Comparison of ENCODE assay signal across 8 cellular contexts in genomic region chr15:42650208-42651066, GRCh38.
DNase-seq lines count a peak whose midpoint lies in the region; ATAC-seq and TF ChIP-seq lines count a peak whose summit lies in the region.

No MANE protein-coding gene starts in this region.

- H3F3A ChIP-seq in MM.1S (ENCODE audit: insufficient read depth, low read length) = no peaks in the 10 kb centered on the region

- H3K9me3 Mint-ChIP-seq in CD8-positive, alpha-beta T cell = no peaks in the 10 kb centered on the region
- H3K9me3 Mint-ChIP-seq in activated naive CD8-positive, alpha-beta T cell treated with anti-CD3 and anti-CD28 coated beads for 36 hours = no peaks in the 10 kb centered on the region

- H3K27ac ChIP-seq in CD8-positive, alpha-beta T cell (ENCODE audit: low read depth, low read length) = no peak overlapping the region
- H3K27ac ChIP-seq in MM.1S (ENCODE audit: low read length) = no peak overlapping the region
- no peak overlapping the region for H3K27ac ChIP-seq in heart left ventricle

- H3K9me3 ChIP-seq in CD8-positive, alpha-beta T cell (ENCODE audit: low read length) = no peaks in the 10 kb centered on the region
- no peaks in the 10 kb centered on the region for H3K9me3 ChIP-seq in MM.1S (replicated peaks; ENCODE audit: insufficient read depth, low read length)
- no peaks in the 10 kb centered on the region for H3K9me3 ChIP-seq in heart left ventricle

- no peak overlapping the region for H3K9ac ChIP-seq in MM.1S (ENCODE audit: low read length)

- peak; percentile 66 for TF ChIP-seq CTCF in CD8-positive, alpha-beta T cell (IDR thresholded peaks at IDR 0.05)
- TF ChIP-seq CTCF in GM20000 (IDR thresholded peaks at IDR 0.05; ENCODE audit: extremely low read depth, missing control alignments) (peak; percentile 56), MM.1S (IDR thresholded peaks at IDR 0.05; ENCODE audit: low read length) (peak; percentile 88), heart left ventricle (IDR thresholded peaks at IDR 0.05) (peak; percentile 66 to 92 (median 82))

- H3K4me3 ChIP-seq in CD8-positive, alpha-beta T cell (ENCODE audit: low read depth, low read length) = no peak overlapping the region
- H3K4me3 ChIP-seq in MM.1S (ENCODE audit: low read length) (no peak overlapping the region), heart left ventricle (no peak overlapping the region)

- H2AFZ ChIP-seq in MM.1S (ENCODE audit: low read length) = no peak overlapping the region

- H4K20me1 ChIP-seq in MM.1S (ENCODE audit: insufficient read depth, low read length) = no peaks in the 10 kb centered on the region

- H3K36me3 Mint-ChIP-seq in CD8-positive, alpha-beta T cell = peaks cover 10% of the 10 kb centered on the region
- no peaks in the 10 kb centered on the region for H3K36me3 Mint-ChIP-seq in activated naive CD8-positive, alpha-beta T cell treated with anti-CD3 and anti-CD28 coated beads for 36 hours

- 47 to 59% (median 54%) methylated on average over 5 of the region's 5 CpGs for WGBS in heart left ventricle, 4 donors

- no peaks in the 10 kb centered on the region for H3K9me2 ChIP-seq in MM.1S (replicated peaks; ENCODE audit: insufficient read depth, low read length)

- peak; percentile 85 for ATAC-seq in CD8-positive, alpha-beta T cell
- ATAC-seq in heart left ventricle (peak; percentile 87 to 98 (median 95)), GM19463 (IDR thresholded peaks at IDR 0.05; ENCODE audit: unreplicated experiment) (no peak)

- peaks cover 2% of the 10 kb centered on the region for H3K4me1 Mint-ChIP-seq in CD8-positive, alpha-beta T cell (ENCODE audit: low read depth)
- peaks cover 1% of the 10 kb centered on the region for H3K4me1 Mint-ChIP-seq in activated naive CD8-positive, alpha-beta T cell treated with anti-CD3 and anti-CD28 coated beads for 36 hours

- CTCF ChIA-PET in CD8-positive, alpha-beta T cell (lab: Charles Lee) = interaction anchor here (0.7 to 1.6 kb wide), 4 partner anchors 18 to 103 kb away, joined by 3 to 7 read pairs (median 4); no protein-coding TSS in a partner anchor

- H3K27ac Mint-ChIP-seq in CD8-positive, alpha-beta T cell = no peak overlapping the region
- H3K27ac Mint-ChIP-seq in activated naive CD8-positive, alpha-beta T cell treated with anti-CD3 and anti-CD28 coated beads for 36 hours = no peak overlapping the region

- H3K36me3 ChIP-seq in CD8-positive, alpha-beta T cell (ENCODE audit: insufficient read depth, low read length) = no peaks in the 10 kb centered on the region
- no peaks in the 10 kb centered on the region for H3K36me3 ChIP-seq in MM.1S (replicated peaks; ENCODE audit: insufficient read depth, low read length)
- H3K36me3 ChIP-seq in heart left ventricle = peaks cover 0 to 50% (median 13%) of the 10 kb centered on the region in 9 donors

- H3K4me3 Mint-ChIP-seq in CD8-positive, alpha-beta T cell = no peak overlapping the region
- no peak overlapping the region for H3K4me3 Mint-ChIP-seq in activated naive CD8-positive, alpha-beta T cell treated with anti-CD3 and anti-CD28 coated beads for 36 hours

- H3K27me3 Mint-ChIP-seq in CD8-positive, alpha-beta T cell (ENCODE audit: low read depth) = no peaks in the 10 kb centered on the region
- no peaks in the 10 kb centered on the region for H3K27me3 Mint-ChIP-seq in activated naive CD8-positive, alpha-beta T cell treated with anti-CD3 and anti-CD28 coated beads for 36 hours

- no peaks in the 10 kb centered on the region for H3K27me3 ChIP-seq in CD8-positive, alpha-beta T cell (ENCODE audit: insufficient read depth, low read length)
- H3K27me3 ChIP-seq in MM.1S (replicated peaks; ENCODE audit: insufficient read depth, low read length) (no peaks in the 10 kb centered on the region), heart left ventricle (no peaks in the 10 kb centered on the region)

- DNase-seq in CD8-positive, alpha-beta T cell = peak; percentile 26 to 70 (median 54)
- peak; percentile 68 for DNase-seq in GM20000 (ENCODE audit: low spot score)
- peak; percentile 83 for DNase-seq in MM.1S
- DNase-seq in SK-N-DZ (ENCODE audit: low spot score) = peak; percentile 43
- peak; percentile 46 for DNase-seq in activated naive CD8-positive, alpha-beta T cell treated with anti-CD3 and anti-CD28 coated beads for 36 hours
- DNase-seq in heart left ventricle = peak in 4 of 5 donors; percentile 47 to 58 (median 55)
- DNase-seq in putamen (ENCODE audit: low spot score) = peak; percentile 60

- H3K79me2 ChIP-seq in MM.1S (ENCODE audit: low read length) = peaks cover 7% of the 10 kb centered on the region; the same call in 1 of the 2 replicates

- no peaks in the 10 kb centered on the region for H3K4me1 ChIP-seq in CD8-positive, alpha-beta T cell (ENCODE audit: insufficient read depth, low read length)
- H3K4me1 ChIP-seq in MM.1S (ENCODE audit: low read length) = peaks cover 4% of the 10 kb centered on the region
- H3K4me1 ChIP-seq in heart left ventricle = peaks cover 0 to 16% (median 2%) of the 10 kb centered on the region in 12 donors

- POLR2A ChIA-PET in CD8-positive, alpha-beta T cell (lab: Charles Lee) = no interaction called here

- H3K4me2 ChIP-seq in MM.1S (ENCODE audit: low read depth, low read length) = no peak overlapping the region

- intact Hi-C loops in CD8-positive, alpha-beta T cell (cut with DNase I, micrococcal nuclease) = loop anchor here (1.0 to 5.0 kb wide), 6 partner anchors 75 to 662 kb away; partner anchors contain the start of genes HAUS2 (in 2 of the 2), LRRC57 (in 2 of the 2) and STARD9 (in 1 of the 2)
- intact Hi-C loops in heart left ventricle (cut with DNase I) = loop anchor here in 9 of 10 donors (1.0 to 10.0 kb wide), 7 partner anchors 73 to 106 kb away; partner anchors contain the start of genes HAUS2 (in 8 of the 9), LRRC57 (in 8 of the 9) and STARD9 (in 2 of the 9)

- no peak for TF ChIP-seq POLR2A in heart left ventricle (IDR thresholded peaks at IDR 0.05)
